ENCODE assay signal across 15 cellular contexts in the genomic region with DNA sequence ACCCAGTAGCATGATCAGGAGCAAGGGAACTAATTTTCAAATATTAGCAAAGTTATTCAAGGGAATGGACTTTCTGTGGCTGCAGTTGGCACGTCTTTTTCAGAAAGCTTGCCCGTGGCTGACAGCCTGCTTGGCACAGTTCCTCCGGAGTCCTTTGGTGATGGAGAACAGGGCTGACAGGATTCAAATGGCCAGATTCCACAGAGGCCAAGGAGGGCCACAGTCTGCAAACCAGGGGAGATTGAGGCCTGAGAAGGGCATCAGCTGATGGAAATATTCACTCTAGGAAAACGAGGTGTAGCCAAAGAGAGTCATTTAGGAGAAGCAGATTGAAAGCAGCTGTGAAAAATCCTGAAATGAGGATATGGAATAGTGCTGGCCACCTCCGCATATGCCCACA.
"Had no signal": no experiment of that assay in that cellular context is flagged by ENCODE, and none has a peak within 500 bp of the region (broad histone marks: within the 10 kb centered on the region; RNA-seq: fewer than 3 reads in every experiment).

No MANE protein-coding gene starts in this region.

- H3K9me3 ChIP-seq: pancreas, transverse colon had no signal

- H3K4me3 ChIP-seq: pancreas had no signal

- H3K27ac ChIP-seq: pancreas had no signal

- H3K36me3 ChIP-seq: pancreas, transverse colon had no signal

- DNase-seq: activated CD4-positive, alpha-beta T cell treated with anti-CD3 and anti-CD28 coated beads, Interleukin-2, amount 50 U/mL, for 48 hours; activated effector memory CD4-positive, alpha-beta T cell treated with Interleukin-2 at 50 U/mL for 16 hours; activated naive CD4-positive, alpha-beta T cell treated with anti-CD3 and anti-CD28 coated beads for 36 hours; activated naive CD8-positive, alpha-beta T cell treated with anti-CD3 and anti-CD28 coated beads, Interleukin-2, amount 10 ng/mL, durations not matched to agents 7 days and 5 days; activated T-cell treated with anti-CD3 and anti-CD28 coated beads, Interleukin-2, amount 50 U/mL, for 48 hours; amniotic stem cell; effector CD4-positive, alpha-beta T cell; erythroblast; nephron progenitor cell; pancreas; small intestine; stimulated activated CD4-positive, alpha-beta T cell treated with anti-CD3 and anti-CD28 coated beads, Interleukin-2, amount 100 ng/mL, for 24 hours; T-helper 1 cell; T-helper 9 cell; transverse colon had no signal

- H3K27me3 ChIP-seq: pancreas, transverse colon had no signal
